In the genomic region with DNA sequence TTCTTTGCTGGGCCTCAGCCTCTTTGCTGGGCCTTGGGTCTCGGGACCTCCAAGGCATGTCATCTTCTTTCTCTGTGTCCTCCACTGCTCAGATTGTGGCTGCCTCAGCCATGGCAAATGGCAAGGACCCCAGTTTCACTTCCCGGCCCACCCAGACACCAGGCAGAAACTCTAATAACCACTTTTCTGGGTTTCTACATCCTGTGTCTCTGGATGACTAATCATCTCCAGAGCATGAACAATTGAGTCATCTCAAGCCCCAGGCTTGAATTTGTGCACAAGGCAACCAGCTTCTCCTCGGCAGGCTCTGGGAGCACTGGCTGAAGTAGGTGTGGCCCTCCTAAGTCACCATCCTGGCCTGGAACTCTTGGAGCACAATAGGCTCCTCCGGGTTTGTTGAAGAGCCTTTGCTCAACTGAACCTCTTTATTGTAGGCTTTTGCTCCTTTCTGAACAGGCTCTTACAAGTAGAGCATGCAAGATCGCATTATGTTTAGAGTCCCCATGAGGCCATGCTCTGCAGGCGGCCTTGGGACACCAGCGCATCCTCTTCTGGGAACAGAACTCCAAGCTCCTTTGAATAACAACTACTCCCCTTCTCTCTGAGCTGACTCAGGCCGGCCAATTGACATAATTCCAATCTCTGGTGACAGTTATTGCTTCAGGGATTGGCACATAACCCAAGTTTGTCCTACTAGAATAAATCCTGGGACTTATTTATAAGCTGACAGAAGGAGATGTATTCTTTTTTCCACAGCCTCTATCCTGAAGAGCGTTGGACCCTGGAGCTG, we compare ENCODE assay signal across 10 cellular contexts.
DNase-seq lines count a peak whose midpoint lies in the region; ATAC-seq and TF ChIP-seq lines count a peak whose summit lies in the region.
"Had no signal": no experiment of that assay in that cellular context is flagged by ENCODE, and none has a peak within 500 bp of the region (broad histone marks: within the 10 kb centered on the region; RNA-seq: fewer than 3 reads in every experiment).

No MANE protein-coding gene starts in this region.

- H3K4me1 ChIP-seq in esophagus squamous epithelium = peaks cover 6 to 23% (median 9%) of the 10 kb centered on the region in 3 donors
- peaks cover 7% of the 10 kb centered on the region for H3K4me1 ChIP-seq in HAP-1

- peak; percentile 88 for ATAC-seq in GM21367 (IDR thresholded peaks at IDR 0.05; ENCODE audit: unreplicated experiment)
- peak; percentile 88 for ATAC-seq in HG03378 (IDR thresholded peaks at IDR 0.05; ENCODE audit: unreplicated experiment)
- no peak for ATAC-seq in HG02571 (IDR thresholded peaks at IDR 0.05; ENCODE audit: unreplicated experiment)
- no peak for ATAC-seq in Right ventricle myocardium inferior

- H3K27ac ChIP-seq in esophagus squamous epithelium = peak overlapping the region; percentile 26 to 53 (median 34)

- H3K36me3 ChIP-seq in esophagus squamous epithelium (no peaks in the 10 kb centered on the region), HAP-1 (replicated peaks) (no peaks in the 10 kb centered on the region)

- no peak overlapping the region for H3K4me3 ChIP-seq in esophagus squamous epithelium
- no peak overlapping the region for H3K4me3 ChIP-seq in HAP-1

- WGBS in esophagus squamous epithelium, 2 donors = 44 to 45% methylated on average over 8 to 9 of the region's 9 CpGs

- intact Hi-C loops in esophagus squamous epithelium (cut with DNase I) = no loop called here
- intact Hi-C loops in Right ventricle myocardium inferior (cut with DNase I) = no loop called here

- in situ Hi-C loops in HAP-1 (cut with MboI; ENCODE audit: low sequenced_read_pairs) = no loop called here

- DNase-seq in GM04503 (ENCODE audit: low read depth) (peak; percentile 3), esophagus squamous epithelium (lab: John Stamatoyannopoulos, UW) (no peak), T-helper 9 cell (no peak), HAP-1 (ENCODE audit: low spot score in 2 of 2) (no peak), Right ventricle myocardium inferior (ENCODE audit: missing footprints) (no peak)
- DNase-seq: CD4-positive, alpha-beta memory T cell; IMR-90 had no signal

- H3K9me3 ChIP-seq in esophagus squamous epithelium = no peaks in the 10 kb centered on the region
- H3K9me3 ChIP-seq in HAP-1 = no peaks in the 10 kb centered on the region

- no peak for TF ChIP-seq CTCF in esophagus squamous epithelium (IDR thresholded peaks at IDR 0.05)

- H3K27me3 ChIP-seq in esophagus squamous epithelium (no peaks in the 10 kb centered on the region), HAP-1 (ENCODE audit: low read depth) (no peaks in the 10 kb centered on the region)

- no peak for TF ChIP-seq POLR2A in esophagus squamous epithelium (IDR thresholded peaks at IDR 0.05)

Comparison
In these comparisons a context has a peak if more than half of its experiments do, and no peak if none do; other contexts are left out.
1. ATAC-seq: peak in GM21367 (single experiment) and HG03378 (single experiment); none in HG02571 (single experiment) and Right ventricle myocardium inferior (single experiment).